ENCODE assay signal across 16 cellular contexts in the genomic region with DNA sequence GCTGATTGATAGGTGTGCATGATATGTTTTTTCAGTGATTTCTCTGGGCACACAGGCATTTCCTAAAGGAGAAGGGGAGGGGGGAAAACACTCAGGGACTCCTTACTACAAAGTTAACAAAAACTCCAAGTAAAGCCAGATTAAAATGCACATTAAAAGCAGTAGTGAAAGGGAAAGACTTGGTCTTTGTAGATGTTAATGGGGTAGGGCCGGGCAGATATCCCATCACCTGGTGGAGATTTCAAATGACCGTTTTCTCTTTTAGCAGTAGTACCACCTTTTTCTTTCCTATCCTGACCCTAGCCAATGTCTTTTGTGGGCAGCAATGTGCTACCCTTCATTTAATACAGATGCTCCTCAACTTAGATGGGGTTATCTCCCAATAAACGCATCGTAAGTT. TPM values are rescaled to one million over a fixed set of nuclear protein-coding genes. Genes with fewer than 3 reads are reported as not detected.
DNase-seq lines count a peak whose midpoint lies in the region; ATAC-seq, FAIRE-seq and TF ChIP-seq lines count a peak whose summit lies in the region.
"Had no signal": no experiment of that assay in that cellular context is flagged by ENCODE, and none has a peak within 500 bp of the region (broad histone marks: within the 10 kb centered on the region; RNA-seq: fewer than 3 reads in every experiment).

No MANE protein-coding gene starts in this region.

- H3K9ac ChIP-seq in endothelial cell of umbilical vein (replicated peaks; ENCODE audit: extremely low read depth, insufficient read depth, low read length), result no peak overlapping the region

- no peak for TF ChIP-seq CTCF in GM23338 (conservative IDR thresholded peaks at IDR 0.05; ENCODE audit: low read depth in 2 of 2)
- TF ChIP-seq CTCF in WTC11 (IDR thresholded peaks at IDR 0.05), result no peak
- TF ChIP-seq CTCF in endothelial cell of umbilical vein (IDR thresholded peaks at IDR 0.05; ENCODE audit: extremely low read depth in 1 of 2, insufficient read depth in 1 of 2, low read depth in 1 of 2, low read length in 2 of 2), result no peak
- TF ChIP-seq CTCF in Caco-2 (IDR thresholded peaks at IDR 0.05; ENCODE audit: insufficient read depth in 1 of 2, low read depth in 1 of 2, low read length in 1 of 2, severe bottlenecking in 1 of 2, unreplicated experiment in 1 of 2), result no peak

- H2AFZ ChIP-seq in GM23338, result no peak overlapping the region
- H2AFZ ChIP-seq in endothelial cell of umbilical vein (ENCODE audit: low read depth, low read length), result no peak overlapping the region

- H3K27ac ChIP-seq in GM23338 (ENCODE audit: low read depth), result peak overlapping the region; percentile 46
- no peak overlapping the region for H3K27ac ChIP-seq in endothelial cell of umbilical vein (ENCODE audit: insufficient read depth, low read depth, low read length)

- FAIRE-seq in endothelial cell of umbilical vein (lab: Jason Lieb, UNC), result no peak
- FAIRE-seq: A204.1 had no signal

- H3K4me3 Mint-ChIP-seq in GM23338 (peak overlapping the region; percentile 13; the same call in 1 of the 3 replicates), WTC11 (no peak overlapping the region; the same call in 1 of the 2 replicates), Caco-2 (ENCODE audit: unreplicated experiment) (no peak overlapping the region)

- ATAC-seq in GM23338 (peak; percentile 77), WTC11 (peak; percentile 58)

- H3K4me1 Mint-ChIP-seq in GM23338 (peaks cover 21% of the 10 kb centered on the region), WTC11 (peaks cover 21% of the 10 kb centered on the region), Caco-2 (ENCODE audit: low read depth, unreplicated experiment) (no peaks in the 10 kb centered on the region)

- no peaks in the 10 kb centered on the region for H4K20me1 ChIP-seq in GM23338 (replicated peaks; ENCODE audit: insufficient read depth)
- H4K20me1 ChIP-seq in endothelial cell of umbilical vein (replicated peaks; ENCODE audit: control insufficient read depth, extremely low read depth, insufficient read depth, low read length), result no peaks in the 10 kb centered on the region

- no peaks in the 10 kb centered on the region for H3K9me2 ChIP-seq in GM23338 (ENCODE audit: insufficient read depth)

- CTCF ChIA-PET in WTC11 (lab: Charles Lee), result interaction anchor here (1.0 to 1.7 kb wide), 3 partner anchors 54 to 157 kb away, joined by 4 to 7 read pairs (median 6); a partner anchor contains a TSS
- CTCF ChIA-PET in endothelial cell of umbilical vein (lab: Charles Lee), result interaction anchor here (0.7 kb wide), 1 partner anchor 9 kb away, joined by 4 read pairs; no protein-coding TSS in a partner anchor
- CTCF ChIA-PET in Caco-2 (lab: Charles Lee), result no interaction called here

- POLR2A ChIA-PET in WTC11 (lab: Charles Lee), result no interaction called here
- POLR2A ChIA-PET in endothelial cell of umbilical vein (lab: Charles Lee), result interaction anchor here (0.5 kb wide), 1 partner anchor 59 kb away, joined by 3 read pairs; no protein-coding TSS in a partner anchor
- POLR2A ChIA-PET in Caco-2 (lab: Charles Lee), result no interaction called here

- peaks cover 5% of the 10 kb centered on the region; the same call in 1 of the 3 replicates for H3K36me3 Mint-ChIP-seq in GM23338 (ENCODE audit: low read depth)
- H3K36me3 Mint-ChIP-seq in WTC11, result peaks cover 7% of the 10 kb centered on the region
- H3K36me3 Mint-ChIP-seq in Caco-2 (ENCODE audit: insufficient read depth, unreplicated experiment), result no peaks in the 10 kb centered on the region

- DNase-seq in GM23338 (ENCODE audit: low spot score) (peak; percentile 25), WTC11 (ENCODE audit: low spot score) (no peak), endothelial cell of umbilical vein (ENCODE audit: low read depth, low spot score) (peak; percentile 40), hippocampal formation (lab: John Stamatoyannopoulos, UW) (no peak), Caco-2 (no peak), NCI-H2227 (lab: John Stamatoyannopoulos, UW; ENCODE audit: unreplicated experiment) (no peak)
- DNase-seq: ACHN; BE2C; C1 segment of cervical spinal cord; CD4-positive, CD25-positive, alpha-beta regulatory T cell; DMS153; DMS79; GDM1; GOT3 had no signal

- BruUV-seq in endothelial cell of umbilical vein (replicated peaks; lab: Mats Ljungman, UMichigan) (no TSS peak), Caco-2 (replicated peaks; lab: Mats Ljungman, UMichigan) (no TSS peak)

- no peaks in the 10 kb centered on the region for H3K27me3 ChIP-seq in GM23338 (ENCODE audit: insufficient read depth)
- no peaks in the 10 kb centered on the region for H3K27me3 ChIP-seq in endothelial cell of umbilical vein (ENCODE audit: control insufficient read depth in 2 of 2, insufficient read depth in 2 of 2, low read length in 2 of 2)
- H3K27me3 ChIP-seq in Caco-2 (replicated peaks; ENCODE audit: control insufficient read depth, insufficient read depth, low read length), result no peaks in the 10 kb centered on the region
- H3K27me3 ChIP-seq: BE2C had no signal

- peak overlapping the region; percentile 53 for H3K27ac Mint-ChIP-seq in GM23338
- H3K27ac Mint-ChIP-seq in WTC11, result peak overlapping the region; percentile 50
- H3K27ac Mint-ChIP-seq in Caco-2 (ENCODE audit: unreplicated experiment), result no peak overlapping the region

- peaks cover 4% of the 10 kb centered on the region; the same call in 2 of the 3 replicates for H3K9me3 Mint-ChIP-seq in GM23338
- H3K9me3 Mint-ChIP-seq in WTC11, result peaks cover 6% of the 10 kb centered on the region
- no peaks in the 10 kb centered on the region for H3K9me3 Mint-ChIP-seq in Caco-2 (ENCODE audit: unreplicated experiment)

- dilution Hi-C loops in endothelial cell of umbilical vein (cut with MboI; ENCODE audit: extremely low pct_ligation_motif_present, low sequenced_read_pairs), result no loop called here

- no peaks in the 10 kb centered on the region for H3K9me1 ChIP-seq in endothelial cell of umbilical vein (replicated peaks; ENCODE audit: control insufficient read depth, extremely low read depth, insufficient read depth, low read length)

- H3K4me1 ChIP-seq in GM23338 (ENCODE audit: insufficient read depth) (peaks cover 25% of the 10 kb centered on the region), endothelial cell of umbilical vein (ENCODE audit: control insufficient read depth, extremely low read depth, insufficient read depth, low read length) (peaks cover 3% of the 10 kb centered on the region), Caco-2 (no peaks in the 10 kb centered on the region)
- H3K4me1 ChIP-seq: BE2C, HAP-1 had no signal

- H3K36me3 ChIP-seq in GM23338 (ENCODE audit: insufficient read depth) (no peaks in the 10 kb centered on the region), endothelial cell of umbilical vein (ENCODE audit: control insufficient read depth in 2 of 2, extremely low read depth in 1 of 2, insufficient read depth in 2 of 2, low read length in 2 of 2) (no peaks in the 10 kb centered on the region), Caco-2 (ENCODE audit: control insufficient read depth, insufficient read depth, low read length) (no peaks in the 10 kb centered on the region)
- H3K36me3 ChIP-seq: BE2C, HAP-1 had no signal

- H3K4me2 ChIP-seq in GM23338 (peak overlapping the region; percentile 72), endothelial cell of umbilical vein (ENCODE audit: insufficient read depth, low read length) (no peak overlapping the region)

- H3K27me3 Mint-ChIP-seq in GM23338 (ENCODE audit: insufficient read depth, low read depth, poor library complexity) (peaks cover 2% of the 10 kb centered on the region), WTC11 (ENCODE audit: low read depth) (no peaks in the 10 kb centered on the region), Caco-2 (ENCODE audit: insufficient read depth, unreplicated experiment) (no peaks in the 10 kb centered on the region)
- H3K27me3 Mint-ChIP-seq: CD4-positive, CD25-positive, alpha-beta regulatory T cell had no signal

- no peak for TF ChIP-seq POLR2A in endothelial cell of umbilical vein (IDR thresholded peaks at IDR 0.05; ENCODE audit: low read depth, low read length)

- H3K9me3 ChIP-seq in endothelial cell of umbilical vein (replicated peaks; ENCODE audit: control insufficient read depth, insufficient read depth, low read length) (no peaks in the 10 kb centered on the region), Caco-2 (no peaks in the 10 kb centered on the region)
- H3K9me3 ChIP-seq: BE2C, HAP-1 had no signal

- H3K4me3 ChIP-seq in GM23338 (peak overlapping the region; percentile 32; the same call in 1 of the 2 replicates), endothelial cell of umbilical vein (replicated peaks in 1 of 3; ENCODE audit: insufficient read depth in 1 of 3, low read depth in 1 of 3, low read length in 3 of 3) (no peak overlapping the region), Caco-2 (ENCODE audit: low read depth, low read length) (no peak overlapping the region)
- H3K4me3 ChIP-seq: HAP-1 had no signal

- no peaks in the 10 kb centered on the region for H3F3A ChIP-seq in GM23338 (replicated peaks; ENCODE audit: low read depth)

- intact Hi-C loops in endothelial cell of umbilical vein (cut with micrococcal nuclease), result loop anchor here (10.0 kb wide), 1 partner anchor 566 kb away; no protein-coding TSS in a partner anchor
- intact Hi-C loops in Caco-2 (cut with micrococcal nuclease; ENCODE audit: unreplicated experiment), result loop anchor here (2.0 to 10.0 kb wide), 3 partner anchors 26 to 156 kb away; a partner anchor contains a TSS

- H3K79me2 ChIP-seq in GM23338 (replicated peaks; ENCODE audit: insufficient read depth) (no peaks in the 10 kb centered on the region), endothelial cell of umbilical vein (ENCODE audit: control insufficient read depth, insufficient read depth, low read length) (no peaks in the 10 kb centered on the region)

RNA-seq across cellular contexts. Expression of a gene that starts 32.5 kb away (rescaled TPM):
- 27.5 and 36.6 TPM in 2 replicates for total RNA-seq in GM23338 (2014; rRNA removed; shearing (Covaris generic))
- 34.9 and 36.6 TPM in 2 replicates for polyA plus RNA-seq in GM23338 (2016; fragmentation: Nextera tagmentation; extraction: Ambion mirVana)
- total RNA-seq in WTC11 (2021), result 31.1 to 35.7 TPM (median 35.2 TPM) in 3 replicates
- 44.8 and 46.6 TPM in 2 replicates for total RNA-seq in endothelial cell of umbilical vein
- polyA plus RNA-seq in endothelial cell of umbilical vein, result 18.8 and 20.3 TPM in 2 replicates
- polyA plus RNA-seq in endothelial cell of umbilical vein (2011; cell fraction: cytosol; rRNA removed), result 22.3 and 23.7 TPM in 2 replicates
- polyA plus RNA-seq in endothelial cell of umbilical vein (2011; cell fraction: nucleus; rRNA removed), result 24.3 and 29.7 TPM in 2 replicates
- polyA plus RNA-seq in endothelial cell of umbilical vein (2012), result 34.5 and 46.9 TPM in 2 replicates
- 19.7 and 25.7 TPM in 2 replicates for polyA minus RNA-seq in endothelial cell of umbilical vein
- 9.3 TPM for polyA minus RNA-seq in endothelial cell of umbilical vein (2011; cell fraction: cytosol; rRNA and poly(A)+ RNA removed)
- 21.9 and 31.1 TPM in 2 replicates for polyA minus RNA-seq in endothelial cell of umbilical vein (2011; cell fraction: nucleus; rRNA and poly(A)+ RNA removed)
- total RNA-seq in Caco-2 (2022), result 27.4 and 31.4 TPM in 2 replicates

RNA-seq across cellular contexts. Expression of a gene that starts 48.9 kb away (rescaled TPM):
- total RNA-seq in GM23338 (2014; rRNA removed; shearing (Covaris generic)), result 13.6 and 14.7 TPM in 2 replicates
- polyA plus RNA-seq in GM23338 (2016; fragmentation: Nextera tagmentation; extraction: Ambion mirVana), result 6.8 and 8.1 TPM in 2 replicates
- total RNA-seq in WTC11 (2021), result 20.1 to 22.9 TPM (median 21.6 TPM) in 3 replicates
- total RNA-seq in endothelial cell of umbilical vein, result 7.9 and 9.0 TPM in 2 replicates
- 1.3 and 1.6 TPM in 2 replicates for polyA plus RNA-seq in endothelial cell of umbilical vein
- polyA plus RNA-seq in endothelial cell of umbilical vein (2011; cell fraction: cytosol; rRNA removed), result 1.9 and 2.4 TPM in 2 replicates
- polyA plus RNA-seq in endothelial cell of umbilical vein (2011; cell fraction: nucleus; rRNA removed), result 4.8 and 7.4 TPM in 2 replicates
- polyA plus RNA-seq in endothelial cell of umbilical vein (2012), result 8.2 and 8.4 TPM in 2 replicates
- polyA minus RNA-seq in endothelial cell of umbilical vein, result 6.2 and 6.3 TPM in 2 replicates
- polyA minus RNA-seq in endothelial cell of umbilical vein (2011; cell fraction: cytosol; rRNA and poly(A)+ RNA removed), result 4.6 TPM
- 9.9 and 11.2 TPM in 2 replicates for polyA minus RNA-seq in endothelial cell of umbilical vein (2011; cell fraction: nucleus; rRNA and poly(A)+ RNA removed)
- 13.3 and 14.1 TPM in 2 replicates for total RNA-seq in Caco-2 (2022)

RNA-seq across cellular contexts. Expression of a gene that starts 53.8 kb away (rescaled TPM):
- 20.8 and 25.3 TPM in 2 replicates for total RNA-seq in GM23338 (2014; rRNA removed; shearing (Covaris generic))
- polyA plus RNA-seq in GM23338 (2016; fragmentation: Nextera tagmentation; extraction: Ambion mirVana) (10.5 and 11.1 TPM in 2 replicates), endothelial cell of umbilical vein (3.2 and 3.4 TPM in 2 replicates)
- total RNA-seq in WTC11 (2021) (8.7 to 11.1 TPM (median 10.3 TPM) in 3 replicates), endothelial cell of umbilical vein (13.8 and 13.9 TPM in 2 replicates), Caco-2 (2022) (7.3 and 7.4 TPM in 2 replicates)
- polyA plus RNA-seq in endothelial cell of umbilical vein (2011; cell fraction: cytosol; rRNA removed), result 3.6 and 3.9 TPM in 2 replicates
- 18.0 and 19.9 TPM in 2 replicates for polyA plus RNA-seq in endothelial cell of umbilical vein (2011; cell fraction: nucleus; rRNA removed)
- 4.8 and 5.2 TPM in 2 replicates for polyA plus RNA-seq in endothelial cell of umbilical vein (2012)
- polyA minus RNA-seq in endothelial cell of umbilical vein, result 13.9 and 16.6 TPM in 2 replicates
- 1.7 TPM for polyA minus RNA-seq in endothelial cell of umbilical vein (2011; cell fraction: cytosol; rRNA and poly(A)+ RNA removed)
- polyA minus RNA-seq in endothelial cell of umbilical vein (2011; cell fraction: nucleus; rRNA and poly(A)+ RNA removed), result 69.4 and 69.7 TPM in 2 replicates

Comparison
In these comparisons a context has a peak if more than half of its experiments do, and no peak if none do; other contexts are left out.
1. DNase-seq: peak in GM23338 (single experiment) and endothelial cell of umbilical vein (single experiment); none in WTC11 (single experiment), hippocampal formation (0 of 2), Caco-2 (0 of 2) and NCI-H2227 (single experiment).